Comparison of ENCODE assay signal across 17 cellular contexts in the genomic region with DNA sequence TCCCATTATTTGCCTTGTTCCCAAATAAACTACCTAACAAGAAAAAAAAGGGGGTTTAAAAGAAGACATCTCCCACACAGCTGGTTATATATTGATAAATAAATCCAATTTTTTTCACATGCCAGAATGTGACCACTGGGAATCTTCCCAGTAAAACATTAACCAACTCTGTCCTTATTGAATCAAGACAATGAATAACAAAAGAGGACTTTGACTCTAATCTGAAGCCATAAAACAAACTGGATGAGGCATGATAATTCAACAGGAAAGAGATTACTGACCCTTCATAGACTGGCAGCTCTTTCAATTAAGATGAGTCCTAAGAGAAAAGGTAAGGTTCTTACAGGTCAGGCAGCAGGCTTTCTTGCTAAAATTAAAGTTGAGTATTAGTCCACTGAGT.
"Had no signal": no experiment of that assay in that cellular context is flagged by ENCODE, and none has a peak within 500 bp of the region (broad histone marks: within the 10 kb centered on the region; RNA-seq: fewer than 3 reads in every experiment).

No MANE protein-coding gene starts in this region.

- H3K4me3 ChIP-seq: body of pancreas, colonic mucosa, esophagus muscularis mucosa, prostate gland, thoracic aorta had no signal

- H3K36me3 ChIP-seq: colonic mucosa, esophagus muscularis mucosa, prostate gland, thoracic aorta had no signal

- H3K4me3 Mint-ChIP-seq: activated CD4-positive, alpha-beta T cell treated with anti-CD3 and anti-CD28 coated beads, Interleukin-2, amount 10 ng/mL, durations not matched to agents 7 days and 5 days; activated naive CD8-positive, alpha-beta T cell; memory B cell; nephron progenitor cell; WTC11 had no signal

- H3K9me3 ChIP-seq: body of pancreas, colonic mucosa, esophagus muscularis mucosa, prostate gland, thoracic aorta had no signal

- H3K27ac Mint-ChIP-seq: activated CD4-positive, alpha-beta T cell treated with anti-CD3 and anti-CD28 coated beads, Interleukin-2, amount 10 ng/mL, durations not matched to agents 7 days and 5 days; activated naive CD8-positive, alpha-beta T cell; memory B cell; nephron progenitor cell; WTC11 had no signal

- H3K4me1 ChIP-seq: body of pancreas, colonic mucosa, esophagus muscularis mucosa, prostate gland had no signal

- H3K27ac ChIP-seq: body of pancreas, colonic mucosa, esophagus muscularis mucosa, prostate gland, thoracic aorta had no signal

- H3K9me3 Mint-ChIP-seq: nephron progenitor cell, WTC11 had no signal

- H3K4me1 Mint-ChIP-seq: activated CD4-positive, alpha-beta T cell treated with anti-CD3 and anti-CD28 coated beads, Interleukin-2, amount 10 ng/mL, durations not matched to agents 7 days and 5 days; memory B cell had no signal

- H3K27me3 Mint-ChIP-seq: activated CD4-positive, alpha-beta T cell treated with anti-CD3 and anti-CD28 coated beads, Interleukin-2, amount 10 ng/mL, durations not matched to agents 7 days and 5 days; activated naive CD8-positive, alpha-beta T cell; memory B cell had no signal

- ATAC-seq: body of pancreas, left cardiac atrium, sciatic nerve, WTC11 had no signal

- H3K36me3 Mint-ChIP-seq: activated naive CD8-positive, alpha-beta T cell; memory B cell; WTC11 had no signal

- DNase-seq: activated CD4-positive, alpha-beta T cell treated with anti-CD3 and anti-CD28 coated beads, Interleukin-2, amount 10 ng/mL, durations not matched to agents 7 days and 5 days; activated gamma-delta T cell treated with Interleukin-2 at 50 U/mL for 16 hours; amniotic stem cell; body of pancreas; caudate nucleus; colonic mucosa; left cardiac atrium; nephron progenitor cell; stimulated activated CD4-positive, alpha-beta T cell treated with anti-CD3 and anti-CD28 coated beads, Interleukin-12 subunit alpha, Interleukin-12 subunit beta, amount 100 ng/mL, for 4 hours; stimulated activated CD4-positive, alpha-beta T cell treated with anti-CD3 and anti-CD28 coated beads, Interleukin-2, amount 100 ng/mL, for 24 hours had no signal

- H3K27me3 ChIP-seq: body of pancreas, colonic mucosa, esophagus muscularis mucosa had no signal
